ENCODE assay signal across 1 cellular context in genomic region chr20:61932711-61933480, GRCh38.
TF ChIP-seq lines count a peak whose summit lies in the region.

No MANE protein-coding gene starts in this region.

TF ChIP-seq in H1, 55 proteins besides CTCF, POLR2A, EP300 and RAD21 (continued from another document):
- no peak for TF ChIP-seq TAF1 (IDR thresholded peaks at IDR 0.05; ENCODE audit: low read depth, low read length)
- TF ChIP-seq YY1 (IDR thresholded peaks at IDR 0.05; ENCODE audit: low read depth, low read length) = no peak
- TF ChIP-seq EGR1 (IDR thresholded peaks at IDR 0.05; ENCODE audit: borderline replicate concordance, low read depth, low read length) = no peak
- TF ChIP-seq SAP30 (IDR thresholded peaks at IDR 0.05; ENCODE audit: insufficient read depth, insufficient replicate concordance, low read length) = no peak
- no peak for TF ChIP-seq SRF (IDR thresholded peaks at IDR 0.05; ENCODE audit: low read depth, low read length)
- no peak for TF ChIP-seq GTF2F1 (IDR thresholded peaks at IDR 0.05; ENCODE audit: borderline replicate concordance, low read depth, low read length)
- TF ChIP-seq CHD7 (IDR thresholded peaks at IDR 0.05; ENCODE audit: insufficient replicate concordance, low read length) = no peak
- TF ChIP-seq USF2 (IDR thresholded peaks at IDR 0.05; ENCODE audit: low read length) = no peak
- no peak for TF ChIP-seq CHD2 (IDR thresholded peaks at IDR 0.05; ENCODE audit: low read length)
- TF ChIP-seq CBX8 (IDR thresholded peaks at IDR 0.05; ENCODE audit: borderline replicate concordance, low read depth, low read length) = no peak
